9 cellular contexts compared by ENCODE assay signal in genomic region chr14:74619672-74620131, GRCh38. TPM values are rescaled to one million over a fixed set of nuclear protein-coding genes. Genes with fewer than 3 reads are reported as not detected.
DNase-seq lines count a peak whose midpoint lies in the region; ATAC-seq and TF ChIP-seq lines count a peak whose summit lies in the region.
"Had no signal": no experiment of that assay in that cellular context is flagged by ENCODE, and none has a peak within 500 bp of the region (broad histone marks: within the 10 kb centered on the region; RNA-seq: fewer than 3 reads in every experiment).

No MANE protein-coding gene starts in this region.

- peaks cover 70 to 75% of the 10 kb centered on the region in 2 donors for H3K4me1 Mint-ChIP-seq in effector memory CD8-positive, alpha-beta T cell (ENCODE audit: low read depth in 2 of 2)

- H3K36me3 ChIP-seq in mucosa of descending colon (ENCODE audit: low read depth), result no peaks in the 10 kb centered on the region

- no peak for TF ChIP-seq POLR2A in NB4 (IDR thresholded peaks at IDR 0.05; ENCODE audit: extremely low read depth, insufficient read length)

- CTCF ChIA-PET in AG04449 (lab: Yijun Ruan, JAX), result interaction anchor here (1.0 to 6.6 kb wide), 11 partner anchors 8 to 184 kb away, joined by 3 to 49 read pairs (median 6); partner anchors contain the start of gene LTBP2

- H3K4me3 Mint-ChIP-seq in effector memory CD8-positive, alpha-beta T cell, result peak overlapping the region; percentile 77 to 84

- TF ChIP-seq CTCF in AG04449 (IDR thresholded peaks at IDR 0.05; ENCODE audit: insufficient read depth, low read length, missing control alignments) (no peak), NB4 (IDR thresholded peaks at IDR 0.05; ENCODE audit: low read depth, low read length) (no peak), mucosa of descending colon (IDR thresholded peaks at IDR 0.05) (no peak)

- no peak overlapping the region for H3K4me3 ChIP-seq in AG04449 (ENCODE audit: low read depth, low read length)
- H3K4me3 ChIP-seq in NB4 (ENCODE audit: low read depth, low read length), result no peak overlapping the region
- no peak overlapping the region for H3K4me3 ChIP-seq in mucosa of descending colon

- H3K9me3 Mint-ChIP-seq in effector memory CD8-positive, alpha-beta T cell, result no peaks in the 10 kb centered on the region

- intact Hi-C loops in mucosa of descending colon (cut with DNase I, micrococcal nuclease), result loop anchor here in 1 of 2 donors (10.0 kb wide), 1 partner anchor 175 kb away; no protein-coding TSS in a partner anchor

- peaks cover 20% of the 10 kb centered on the region for H3K4me1 ChIP-seq in mucosa of descending colon (ENCODE audit: low read depth)

- POLR2A ChIA-PET in AG04449 (lab: Yijun Ruan, JAX), result interaction anchor here (0.7 to 2.5 kb wide), 9 partner anchors 9 to 51 kb away, joined by 3 to 29 read pairs (median 4); no protein-coding TSS in a partner anchor

- H3K9me3 ChIP-seq in mucosa of descending colon, result no peaks in the 10 kb centered on the region

- no peak for ATAC-seq in effector memory CD8-positive, alpha-beta T cell (replicated peaks)
- ATAC-seq in mucosa of descending colon (peak; percentile 50), GM21825 (IDR thresholded peaks at IDR 0.05; ENCODE audit: unreplicated experiment) (no peak), HG02938 (IDR thresholded peaks at IDR 0.05; ENCODE audit: unreplicated experiment) (no peak)

- H3K27me3 Mint-ChIP-seq in effector memory CD8-positive, alpha-beta T cell, result no peaks in the 10 kb centered on the region

- H3K27ac Mint-ChIP-seq in effector memory CD8-positive, alpha-beta T cell, result peak overlapping the region; percentile 76 to 97

- H3K36me3 Mint-ChIP-seq in effector memory CD8-positive, alpha-beta T cell (ENCODE audit: insufficient read depth), result peaks cover 23% of the 10 kb centered on the region

- DNase-seq in AG04449 (ENCODE audit: low read depth, low spot score), result peak; percentile 94
- DNase-seq in NB4 (ENCODE audit: low read depth), result peak; percentile 79
- no peak for DNase-seq in effector memory CD8-positive, alpha-beta T cell
- peak; percentile 44 to 77 (median 59) for DNase-seq in mucosa of descending colon
- DNase-seq in HPDE6-E6E7 (ENCODE audit: extremely low spot score), result no peak
- DNase-seq in superior temporal gyrus (ENCODE audit: extremely low spot score), result no peak
- DNase-seq: NCI-H446 treated with DMSO at 0.1 percent for 48 hours had no signal

RNA-seq across cellular contexts. Expression of gene LTBP2, which starts 7.7 kb away (rescaled TPM):
- 10 to 100 TPM in 1 of 3 donors, 1 to 10 TPM in 2; 1.7 to 10.2 (median 3.0) TPM for total RNA-seq in mucosa of descending colon

Comparison
In these comparisons a context has a peak if more than half of its experiments do, and no peak if none do; other contexts are left out.
1. DNase-seq: peak in AG04449 (single experiment), NB4 (single experiment) and mucosa of descending colon (3 of 3); none in effector memory CD8-positive, alpha-beta T cell (0 of 3), HPDE6-E6E7 (single experiment) and superior temporal gyrus (single experiment).